ENCODE assay signal across 7 cellular contexts in the genomic region with DNA sequence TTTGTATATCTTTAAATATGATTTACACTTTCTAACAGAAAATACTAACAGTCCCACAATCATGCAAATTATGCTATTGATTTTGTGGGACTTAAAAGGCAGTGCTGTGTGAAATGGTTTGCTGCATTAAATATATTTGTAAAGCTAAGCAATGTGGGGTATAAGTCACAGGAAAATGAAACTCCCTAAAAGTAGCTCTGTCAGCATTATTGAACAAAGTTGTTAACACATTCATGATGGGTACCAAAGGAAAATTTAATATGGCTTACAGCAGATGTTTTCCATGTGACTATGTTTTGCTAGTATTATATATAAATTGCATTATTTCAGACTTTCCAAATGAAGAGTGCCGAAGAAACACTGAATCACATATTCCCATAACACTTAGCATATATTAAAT.
"Had no signal": no experiment of that assay in that cellular context is flagged by ENCODE, and none has a peak within 500 bp of the region (broad histone marks: within the 10 kb centered on the region; RNA-seq: fewer than 3 reads in every experiment).

No MANE protein-coding gene starts in this region.

- H3K9ac ChIP-seq: GM23248 had no signal

- DNase-seq: GM23248, GOT3, H7, KBM-7 had no signal

- H3K9me3 ChIP-seq: HAP-1 had no signal

- H3K4me3 ChIP-seq: GM23248, HAP-1 had no signal

- H2AFZ ChIP-seq: GM23248 had no signal

- H3K27ac ChIP-seq: GM23248 had no signal

- FAIRE-seq: HTR-8/SVneo had no signal

- H3K36me3 ChIP-seq: HAP-1 had no signal

- ATAC-seq: HCT116 had no signal
